In the genomic region with DNA sequence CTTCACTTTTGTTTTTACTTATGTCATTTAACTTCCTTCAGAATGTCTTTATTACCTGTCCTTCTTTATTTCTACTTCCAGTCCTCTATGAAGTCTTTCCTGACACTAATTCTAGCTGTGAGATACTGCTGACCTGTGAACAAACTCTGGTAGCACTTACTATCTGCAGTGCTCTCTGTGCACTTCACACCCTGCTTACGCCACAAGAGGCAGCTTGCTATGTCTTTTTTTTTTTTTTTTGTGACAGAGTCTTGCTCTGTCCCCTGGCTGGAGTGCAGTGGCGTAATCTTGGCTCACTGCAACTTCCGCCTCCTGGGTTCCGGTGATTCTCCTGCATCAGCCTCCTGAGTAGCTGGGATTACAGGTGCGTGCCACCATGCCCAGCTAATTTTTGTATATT, we compare ENCODE assay signal across 8 cellular contexts. TPM values are rescaled to one million over a fixed set of nuclear protein-coding genes. Genes with fewer than 3 reads are reported as not detected.
DNase-seq lines count a peak whose midpoint lies in the region; ATAC-seq, FAIRE-seq and TF ChIP-seq lines count a peak whose summit lies in the region.

No MANE protein-coding gene starts in this region.

- H3K4me1 ChIP-seq in small intestine (ENCODE audit: control insufficient read depth in 2 of 2, insufficient read depth in 1 of 2, low read depth in 1 of 2, low read length in 1 of 2) (peaks cover 11 to 42% of the 10 kb centered on the region in 2 donors), aorta (ENCODE audit: control insufficient read depth in 1 of 2, insufficient read depth in 2 of 2, low read length in 2 of 2) (peaks cover 10 to 21% of the 10 kb centered on the region in 2 donors)

- TF ChIP-seq CTCF in fibroblast of pulmonary artery (IDR thresholded peaks at IDR 0.05; ENCODE audit: low read length, missing control alignments): no peak

- H3K4me3 ChIP-seq in fibroblast of pulmonary artery (replicated peaks; ENCODE audit: low read depth, low read length): no peak overlapping the region
- no peak overlapping the region for H3K4me3 ChIP-seq in small intestine (ENCODE audit: low read depth in 1 of 2, low read length in 2 of 2)
- H3K4me3 ChIP-seq in aorta (ENCODE audit: low read length in 2 of 2): no peak overlapping the region

- H3K27me3 ChIP-seq in small intestine (ENCODE audit: control insufficient read depth in 2 of 2, insufficient read depth in 2 of 2, low read length in 2 of 2) (no peaks in the 10 kb centered on the region), aorta (ENCODE audit: control insufficient read depth in 1 of 2, insufficient read depth in 2 of 2, low read length in 1 of 2) (no peaks in the 10 kb centered on the region)

- intact Hi-C loops in aorta (cut with DNase I): no loop called here

- peak; percentile 47 for ATAC-seq in GM19468 (IDR thresholded peaks at IDR 0.05; ENCODE audit: extremely low read depth, unreplicated experiment)
- no peak for ATAC-seq in aorta (ENCODE audit: low FRiP score)
- no peak for ATAC-seq in GM21381 (IDR thresholded peaks at IDR 0.05; ENCODE audit: unreplicated experiment)
- ATAC-seq in HG02623 (IDR thresholded peaks at IDR 0.05; ENCODE audit: unreplicated experiment): no peak

- DNase-seq in OCI-M1 (lab: John Stamatoyannopoulos, UW) (peak; percentile 79), fibroblast of pulmonary artery (ENCODE audit: low read depth) (peak; percentile 27), small intestine (peak; percentile 74), aorta (no peak), SW480 (ENCODE audit: low spot score) (no peak)

- H3K27ac ChIP-seq in small intestine (ENCODE audit: low read depth in 1 of 2, low read length in 1 of 2) (peak overlapping the region in 1 of 2 donors; percentile 40), aorta (ENCODE audit: low read depth in 1 of 2, low read length in 2 of 2) (no peak overlapping the region)

- no peak for FAIRE-seq in small intestine (lab: Jason Lieb, UNC)

- H3K9me3 ChIP-seq in small intestine (ENCODE audit: control insufficient read depth, low read depth) (no peaks in the 10 kb centered on the region), aorta (ENCODE audit: control insufficient read depth, low read length) (no peaks in the 10 kb centered on the region)

- H3K36me3 ChIP-seq in small intestine (ENCODE audit: control insufficient read depth in 2 of 2, insufficient read depth in 2 of 2, low read length in 2 of 2) (no peaks in the 10 kb centered on the region), aorta (ENCODE audit: control insufficient read depth in 1 of 2, insufficient read depth in 2 of 2, low read length in 1 of 2) (no peaks in the 10 kb centered on the region)

- WGBS in small intestine, 3 donors: 64 to 70% (median 68%) methylated on average over 5 of the region's 5 CpGs
- WGBS in aorta, 2 donors: 69 to 77% methylated on average over 5 of the region's 5 CpGs

RNA-seq across cellular contexts. Expression of a gene that starts 10.7 kb away (rescaled TPM):
- polyA plus RNA-seq in small intestine (10 to 100 TPM in 1 of 3 donors, 1 to 10 TPM in 2; 5.6 to 27.9 (median 7.3) TPM), aorta (10 to 100 TPM; 14.9 to 34.1 TPM)
- total RNA-seq in aorta: 10 to 100 TPM; 63.4 to 69.5 TPM

RNA-seq across cellular contexts. Expression of a gene that starts 25.4 kb away (rescaled TPM):
- polyA plus RNA-seq in small intestine (100 to 1,000 TPM in 1 of 3 donors, 10 to 100 TPM in 2; 62.1 to 114 (median 86.6) TPM), aorta (10 to 100 TPM; 48.6 to 61.0 TPM)
- 10 to 100 TPM; 54.5 to 58.5 TPM for total RNA-seq in aorta

RNA-seq across cellular contexts. Expression of a gene that starts 57.8 kb away (rescaled TPM):
- polyA plus RNA-seq in small intestine (10 to 100 TPM; 18.9 to 26.2 (median 22.1) TPM), aorta (10 to 100 TPM in 1 of 2 donors, 1 to 10 TPM in 1; 3.9 to 11.0 TPM)
- 10 to 100 TPM in 1 of 2 donors, 1 to 10 TPM in 1; 6.8 to 17.7 TPM for total RNA-seq in aorta

Comparison
In these comparisons a context has a peak if more than half of its experiments do, and no peak if none do; other contexts are left out.
1. DNase-seq: peak in OCI-M1 (single experiment), fibroblast of pulmonary artery (single experiment) and small intestine (single experiment); none in aorta (0 of 2) and SW480 (single experiment).